8 cellular contexts compared by ENCODE assay signal in genomic region chr6:116101298-116101718, GRCh38. TPM values are rescaled to one million over a fixed set of nuclear protein-coding genes. Genes with fewer than 3 reads are reported as not detected.
A peak's percentile ranks its signal among the peaks of the same experiment; 100 is the strongest.
DNase-seq lines count a peak whose midpoint lies in the region; ATAC-seq and TF ChIP-seq lines count a peak whose summit lies in the region.

No MANE protein-coding gene starts in this region.

- 2% methylated on average over 12 of the region's 12 CpGs for WGBS in smooth muscle cell (ENCODE audit: low lambda C conversion rate)

- CTCF ChIA-PET in activated CD8-positive, alpha-beta T cell treated with anti-CD3 and anti-CD28 coated beads, Interleukin-2, amount 10 ng/mL, durations not matched to agents 7 days and 5 days (lab: Charles Lee) = interaction anchor here (0.7 to 4.4 kb wide), 10 partner anchors 11 to 178 kb away, joined by 3 to 39 read pairs (median 4); no protein-coding TSS in a partner anchor

- peak overlapping the region; percentile 87 for H3K27ac Mint-ChIP-seq in activated CD8-positive, alpha-beta T cell treated with anti-CD3 and anti-CD28 coated beads, Interleukin-2, amount 10 ng/mL, durations not matched to agents 7 days and 5 days

- H3K36me3 Mint-ChIP-seq in activated CD8-positive, alpha-beta T cell treated with anti-CD3 and anti-CD28 coated beads, Interleukin-2, amount 10 ng/mL, durations not matched to agents 7 days and 5 days (ENCODE audit: low read depth) = peaks cover 4% of the 10 kb centered on the region

- no peak for TF ChIP-seq CTCF in smooth muscle cell (IDR thresholded peaks at IDR 0.05; ENCODE audit: borderline replicate concordance, insufficient read depth, poor library complexity, severe bottlenecking)

- no peaks in the 10 kb centered on the region for H3K36me3 ChIP-seq in smooth muscle cell (ENCODE audit: low read depth)

- peak; percentile 3 for ATAC-seq in activated CD8-positive, alpha-beta T cell treated with anti-CD3 and anti-CD28 coated beads, Interleukin-2, amount 10 ng/mL, durations not matched to agents 7 days and 5 days
- ATAC-seq in left cardiac atrium = peak in 1 of 2 donors; percentile 1

- peaks cover 35% of the 10 kb centered on the region for H3K4me1 Mint-ChIP-seq in activated CD8-positive, alpha-beta T cell treated with anti-CD3 and anti-CD28 coated beads, Interleukin-2, amount 10 ng/mL, durations not matched to agents 7 days and 5 days (ENCODE audit: low read depth)

- H3K27me3 ChIP-seq in smooth muscle cell (ENCODE audit: low read depth) = no peaks in the 10 kb centered on the region

- peak; percentile 29 for DNase-seq in NCI-H1105 treated with DMSO at 0.1 percent for 48 hours (lab: John Stamatoyannopoulos, UW)
- no peak for DNase-seq in NCI-H1105 (lab: John Stamatoyannopoulos, UW)
- DNase-seq in activated CD8-positive, alpha-beta T cell treated with anti-CD3 and anti-CD28 coated beads, Interleukin-2, amount 10 ng/mL, durations not matched to agents 7 days and 5 days = no peak
- DNase-seq in left cardiac atrium = peak; percentile 85
- DNase-seq in smooth muscle cell (lab: John Stamatoyannopoulos, UW; ENCODE audit: unreplicated experiment) = no peak
- DNase-seq in globus pallidus (ENCODE audit: low spot score) = no peak
- DNase-seq in NCI-H748 treated with DMSO at 0.1 percent for 48 hours (lab: John Stamatoyannopoulos, UW) = no peak
- DNase-seq in NCI-H526 treated with DMSO at 0.1 percent for 48 hours (lab: John Stamatoyannopoulos, UW) = no peak

- H3K4me1 ChIP-seq in smooth muscle cell (ENCODE audit: low read depth) = peaks cover 30% of the 10 kb centered on the region

- H4K20me1 ChIP-seq in smooth muscle cell (ENCODE audit: low read depth) = no peaks in the 10 kb centered on the region

- peaks cover 2% of the 10 kb centered on the region for H3K27me3 Mint-ChIP-seq in activated CD8-positive, alpha-beta T cell treated with anti-CD3 and anti-CD28 coated beads, Interleukin-2, amount 10 ng/mL, durations not matched to agents 7 days and 5 days (ENCODE audit: low read depth)

- peak overlapping the region; percentile 88 for H3K4me3 Mint-ChIP-seq in activated CD8-positive, alpha-beta T cell treated with anti-CD3 and anti-CD28 coated beads, Interleukin-2, amount 10 ng/mL, durations not matched to agents 7 days and 5 days

- H3K4me3 ChIP-seq in smooth muscle cell = peak overlapping the region; percentile 99

- intact Hi-C loops in left cardiac atrium (cut with DNase I) = no loop called here

- POLR2A ChIA-PET in activated CD8-positive, alpha-beta T cell treated with anti-CD3 and anti-CD28 coated beads, Interleukin-2, amount 10 ng/mL, durations not matched to agents 7 days and 5 days (lab: Charles Lee) = interaction anchor here (0.9 to 1.6 kb wide), 6 partner anchors 10 to 470 kb away, joined by 3 to 7 read pairs (median 5); partner anchors contain the start of genes RWDD1, TSPYL1 and TSPYL4

- peak overlapping the region; percentile 94 for H3K4me2 ChIP-seq in smooth muscle cell

- no peaks in the 10 kb centered on the region for H3K9me3 Mint-ChIP-seq in activated CD8-positive, alpha-beta T cell treated with anti-CD3 and anti-CD28 coated beads, Interleukin-2, amount 10 ng/mL, durations not matched to agents 7 days and 5 days (ENCODE audit: insufficient read depth)

- H3K9ac ChIP-seq in smooth muscle cell (ENCODE audit: low read depth) = peak overlapping the region; percentile 66

- H2AFZ ChIP-seq in smooth muscle cell (ENCODE audit: low read depth) = peak overlapping the region; percentile 100

- peak overlapping the region; percentile 53 for H3K27ac ChIP-seq in smooth muscle cell (ENCODE audit: low read depth)

- peaks cover 29% of the 10 kb centered on the region for H3K79me2 ChIP-seq in smooth muscle cell (ENCODE audit: low read depth)

- H3K9me3 ChIP-seq in smooth muscle cell (replicated peaks; ENCODE audit: low read depth) = peaks cover 4% of the 10 kb centered on the region

- H3F3A ChIP-seq in smooth muscle cell (ENCODE audit: low read depth) = peaks cover 3% of the 10 kb centered on the region

RNA-seq across cellular contexts. Expression of gene NT5DC1, which starts 0.7 kb away (rescaled TPM):
- 10 to 100 TPM; 29.5 to 32.9 TPM for total RNA-seq in activated CD8-positive, alpha-beta T cell treated with anti-CD3 and anti-CD28 coated beads, Interleukin-2, amount 10 ng/mL, durations not matched to agents 7 days and 5 days
- 10 to 100 TPM; 36.1 to 53.7 TPM for total RNA-seq in left cardiac atrium
- total RNA-seq in smooth muscle cell = 3.7 and 4.9 TPM in 2 replicates
- 22.1 and 23.9 TPM in 2 replicates for polyA plus RNA-seq in smooth muscle cell

RNA-seq across cellular contexts. Expression of gene COL10A1, which starts 24.6 kb away (rescaled TPM):
- not detected for total RNA-seq in activated CD8-positive, alpha-beta T cell treated with anti-CD3 and anti-CD28 coated beads, Interleukin-2, amount 10 ng/mL, durations not matched to agents 7 days and 5 days
- total RNA-seq in left cardiac atrium (not detected), smooth muscle cell (0.04 TPM in 1 of 2 replicates, not detected in the other)
- 0.13 TPM in 1 of 2 replicates, not detected in the other for polyA plus RNA-seq in smooth muscle cell

RNA-seq across cellular contexts. Expression of gene FRK, which starts 40.6 kb away (rescaled TPM):
- under 1 TPM; 0.03 TPM for total RNA-seq in activated CD8-positive, alpha-beta T cell treated with anti-CD3 and anti-CD28 coated beads, Interleukin-2, amount 10 ng/mL, durations not matched to agents 7 days and 5 days
- total RNA-seq in left cardiac atrium (1 to 10 TPM; 4.0 to 4.8 TPM), smooth muscle cell (1.4 and 1.6 TPM in 2 replicates)
- polyA plus RNA-seq in smooth muscle cell = 0.11 and 0.54 TPM in 2 replicates

Comparison
In these comparisons a context has a peak if more than half of its experiments do, and no peak if none do; other contexts are left out.
1. DNase-seq: peak in NCI-H1105 treated with DMSO at 0.1 percent for 48 hours (single experiment) and left cardiac atrium (single experiment); none in NCI-H1105 (single experiment), activated CD8-positive, alpha-beta T cell treated with anti-CD3 and anti-CD28 coated beads, Interleukin-2, amount 10 ng/mL, durations not matched to agents 7 days and 5 days (single experiment), smooth muscle cell (single experiment), globus pallidus (single experiment), NCI-H748 treated with DMSO at 0.1 percent for 48 hours (single experiment) and NCI-H526 treated with DMSO at 0.1 percent for 48 hours (single experiment).